8 cellular contexts compared by ENCODE assay signal in the genomic region with DNA sequence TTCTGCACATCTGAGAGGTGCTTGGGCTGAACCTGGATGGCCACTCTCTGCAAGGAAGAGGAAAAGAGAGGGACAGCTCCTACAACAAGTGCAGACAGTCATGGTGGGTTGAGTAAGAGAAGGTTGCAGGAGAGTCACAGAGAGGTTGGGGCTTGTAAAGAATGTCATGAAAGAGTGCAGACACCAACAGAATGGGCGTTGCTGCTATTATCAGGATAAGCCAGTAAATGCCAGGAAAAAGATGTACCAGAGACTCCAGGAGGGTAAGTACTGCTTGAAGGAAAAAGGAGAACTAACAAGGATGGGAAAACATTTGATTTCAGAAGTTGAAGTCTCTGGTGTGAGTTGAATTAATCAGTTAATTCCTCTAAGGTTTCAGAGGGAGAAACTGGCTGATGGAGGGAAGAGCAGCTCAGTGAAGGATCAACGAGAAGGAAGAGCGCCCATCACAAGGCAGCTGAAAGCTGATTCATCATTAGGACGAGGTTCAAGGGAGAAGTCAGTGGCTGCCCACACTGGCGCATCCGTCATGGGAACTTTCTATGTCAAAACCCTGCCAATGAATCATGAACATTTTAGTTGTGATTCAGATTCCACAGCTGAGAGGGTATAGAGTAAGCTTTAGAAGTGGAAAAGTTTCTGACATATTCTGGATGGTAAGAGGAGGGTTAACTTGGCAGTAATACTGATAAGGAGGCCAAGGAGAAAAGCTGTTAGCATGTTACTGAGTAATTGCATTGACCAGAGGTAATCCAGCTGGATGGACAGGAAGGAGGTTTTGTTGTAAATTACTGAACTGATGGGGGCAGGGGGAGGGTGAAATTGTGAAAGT.
DNase-seq lines count a peak whose midpoint lies in the region; ATAC-seq and TF ChIP-seq lines count a peak whose summit lies in the region.

No MANE protein-coding gene starts in this region.

- H3K4me1 Mint-ChIP-seq in nephron progenitor cell (peaks cover 20% of the 10 kb centered on the region), T-helper 17 cell (no peaks in the 10 kb centered on the region)

- no peak for TF ChIP-seq CTCF in epithelial cell of esophagus (IDR thresholded peaks at IDR 0.05; ENCODE audit: insufficient read depth, low read depth, low read length, missing control alignments)
- no peak for TF ChIP-seq CTCF in nephron progenitor cell (IDR thresholded peaks at IDR 0.05)

- no peak for ATAC-seq in HG03025 (IDR thresholded peaks at IDR 0.05; ENCODE audit: low FRiP score, unreplicated experiment)
- ATAC-seq in T-helper 17 cell: no peak
- ATAC-seq in GM18861 (IDR thresholded peaks at IDR 0.05; ENCODE audit: unreplicated experiment): no peak

- H3K36me3 Mint-ChIP-seq in nephron progenitor cell (ENCODE audit: low read depth) (no peaks in the 10 kb centered on the region), T-helper 17 cell (ENCODE audit: low read depth) (peaks cover 13% of the 10 kb centered on the region)

- DNase-seq in AG20443 (ENCODE audit: low spot score): peak; percentile 84
- DNase-seq in M059J (ENCODE audit: low read depth): peak; percentile 90
- DNase-seq in epithelial cell of esophagus (ENCODE audit: low read depth): peak; percentile 89
- no peak for DNase-seq in nephron progenitor cell
- DNase-seq in T-helper 17 cell: no peak
- DNase-seq in NCI-H2029 treated with DMSO at 0.1 percent for 48 hours (lab: John Stamatoyannopoulos, UW): no peak

- peak overlapping the region; percentile 20 for H3K27ac Mint-ChIP-seq in nephron progenitor cell
- H3K27ac Mint-ChIP-seq in T-helper 17 cell: no peak overlapping the region

- H3K4me3 Mint-ChIP-seq in nephron progenitor cell: peak overlapping the region; percentile 12
- no peak overlapping the region for H3K4me3 Mint-ChIP-seq in T-helper 17 cell

- H3K9me3 Mint-ChIP-seq in nephron progenitor cell: no peaks in the 10 kb centered on the region

- no peaks in the 10 kb centered on the region for H3K9me3 ChIP-seq in T-helper 17 cell (ENCODE audit: control insufficient read depth, low read length, poor library complexity, severe bottlenecking)

- H3K4me3 ChIP-seq in epithelial cell of esophagus (ENCODE audit: low read length): no peak overlapping the region

- no peaks in the 10 kb centered on the region for H3K27me3 Mint-ChIP-seq in nephron progenitor cell (ENCODE audit: low read depth, poor library complexity)
- H3K27me3 Mint-ChIP-seq in T-helper 17 cell: peaks cover 69% of the 10 kb centered on the region

Comparison
In these comparisons a context has a peak if more than half of its experiments do, and no peak if none do; other contexts are left out.
1. DNase-seq: peak in AG20443 (single experiment), M059J (single experiment) and epithelial cell of esophagus (single experiment); none in nephron progenitor cell (single experiment), T-helper 17 cell (0 of 3) and NCI-H2029 treated with DMSO at 0.1 percent for 48 hours (single experiment).